1 cellular context compared by ENCODE assay signal in the genomic region with DNA sequence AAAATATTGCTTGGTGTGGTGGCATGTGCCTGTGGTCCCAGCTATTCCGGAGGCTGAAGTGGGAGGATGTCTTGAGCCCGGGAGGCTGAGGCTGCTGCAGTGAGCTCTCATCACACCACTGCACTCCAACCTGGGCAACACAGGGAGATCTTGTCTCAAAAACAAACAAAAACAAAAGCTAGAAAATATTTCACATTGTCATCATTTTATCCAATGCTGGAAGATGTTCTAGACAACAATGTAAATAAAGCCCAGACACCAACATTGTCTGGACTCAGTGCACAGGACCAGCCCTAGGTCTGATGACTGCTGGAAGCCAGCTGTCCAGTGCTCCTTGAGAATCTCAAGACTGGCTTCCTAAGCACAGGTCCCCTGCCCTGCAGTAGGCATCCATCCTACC.
TF ChIP-seq lines count a peak whose summit lies in the region.

No MANE protein-coding gene starts in this region.

TF ChIP-seq in HepG2, 621 proteins besides CTCF, POLR2A, EP300 and RAD21:
- TF ChIP-seq CHCHD3 (CRISPR knock-in tag; IDR thresholded peaks at IDR 0.05), result no peak
- peak in 1 of 2 experiments; percentile 52; a peak in 3 of 4 replicates for TF ChIP-seq MAFK (conservative IDR thresholded peaks at IDR 0.05 in 1 of 2, IDR thresholded peaks at IDR 0.05 in 1 of 2; ENCODE audit: low read length in 2 of 2)
- peak; percentile 37; the same call in 1 of the 2 replicates for TF ChIP-seq MAFF (IDR thresholded peaks at IDR 0.05; ENCODE audit: low read depth, low read length)
